1 cellular context compared by ENCODE assay signal in genomic region chr11:2532704-2533641, GRCh38.
TF ChIP-seq lines count a peak whose summit lies in the region.

No MANE protein-coding gene starts in this region.

TF ChIP-seq in HEK293, 187 proteins besides CTCF, POLR2A, EP300 and RAD21 (continued from another document):
- TF ChIP-seq ZNF561 (tag by site-specific recombination; IDR thresholded peaks at IDR 0.05; ENCODE audit: borderline replicate concordance) (0 out of 2 replicates have a peak, but pooled peaks have one; percentile 34), ZNF23 (tag by site-specific recombination; IDR thresholded peaks at IDR 0.05; ENCODE audit: borderline replicate concordance) (no peak), GLIS2 (tag by site-specific recombination; IDR thresholded peaks at IDR 0.05) (peak; percentile 84), SP3 (tag by site-specific recombination; IDR thresholded peaks at IDR 0.05) (0 out of 2 replicates have a peak, but pooled peaks have one; percentile 15), GLI4 (tag by site-specific recombination; IDR thresholded peaks at IDR 0.05) (no peak), ZNF2 (tag by site-specific recombination; IDR thresholded peaks at IDR 0.05) (peak; percentile 99), ZNF510 (tag by site-specific recombination; IDR thresholded peaks at IDR 0.05; ENCODE audit: insufficient replicate concordance) (no peak), PRDM10 (tag by site-specific recombination; IDR thresholded peaks at IDR 0.05) (0 out of 2 replicates have a peak, but pooled peaks have one; percentile 13), ZNF335 (tag by site-specific recombination; conservative IDR thresholded peaks at IDR 0.05) (0 out of 2 replicates have a peak, but pooled peaks have one; percentile 18), KLF17 (tag by site-specific recombination; IDR thresholded peaks at IDR 0.05) (peak; percentile 57; the same call in 1 of the 2 replicates), ZNF704 (tag by site-specific recombination; IDR thresholded peaks at IDR 0.05) (no peak), ZNF843 (tag by site-specific recombination; IDR thresholded peaks at IDR 0.05) (no peak), ZNF639 (tag by site-specific recombination; IDR thresholded peaks at IDR 0.05) (0 out of 2 replicates have a peak, but pooled peaks have one; percentile 34), ZBTB20 (tag by site-specific recombination; IDR thresholded peaks at IDR 0.05) (peak; percentile 73), ZNF18 (tag by site-specific recombination; IDR thresholded peaks at IDR 0.05) (no peak), KLF8 (tag by site-specific recombination; IDR thresholded peaks at IDR 0.05) (peak; percentile 60; the same call in 1 of the 2 replicates), ZNF391 (tag by site-specific recombination; IDR thresholded peaks at IDR 0.05; ENCODE audit: borderline replicate concordance, low read depth) (peak; percentile 81; the same call in 1 of the 2 replicates), ZBTB17 (tag by site-specific recombination; IDR thresholded peaks at IDR 0.05) (peak; percentile 57), ZNF394 (tag by site-specific recombination; IDR thresholded peaks at IDR 0.05; ENCODE audit: borderline replicate concordance) (peak; percentile 47; the same call in 1 of the 2 replicates), ZFHX2 (tag by site-specific recombination; conservative IDR thresholded peaks at IDR 0.05) (no peak), ZNF341 (tag by site-specific recombination; IDR thresholded peaks at IDR 0.05; ENCODE audit: low read depth) (peak; percentile 92), SP7 (tag by site-specific recombination; IDR thresholded peaks at IDR 0.05) (peak; percentile 44; the same call in 1 of the 2 replicates), ZSCAN16 (tag by site-specific recombination; IDR thresholded peaks at IDR 0.05) (no peak), ZEB2 (tag by site-specific recombination; IDR thresholded peaks at IDR 0.05) (peak; percentile 57; the same call in 1 of the 2 replicates), KLF7 (tag by site-specific recombination; IDR thresholded peaks at IDR 0.05; ENCODE audit: borderline replicate concordance) (no peak), ZNF692 (tag by site-specific recombination; IDR thresholded peaks at IDR 0.05) (peak; percentile 39; the same call in 1 of the 2 replicates), ZNF660 (tag by site-specific recombination; IDR thresholded peaks at IDR 0.05) (0 out of 2 replicates have a peak, but pooled peaks have one; percentile 26), PATZ1 (tag by site-specific recombination; IDR thresholded peaks at IDR 0.05) (peak; percentile 60), ZSCAN30 (tag by site-specific recombination; IDR thresholded peaks at IDR 0.05) (peak; percentile 70; the same call in 1 of the 2 replicates), ZNF654 (tag by site-specific recombination; IDR thresholded peaks at IDR 0.05; ENCODE audit: low read depth) (peak; percentile 89), PBX3 (CRISPR knock-in tag; IDR thresholded peaks at IDR 0.05) (0 out of 2 replicates have a peak, but pooled peaks have one; percentile 76)
